ENCODE assay signal across 1 cellular context in the genomic region with DNA sequence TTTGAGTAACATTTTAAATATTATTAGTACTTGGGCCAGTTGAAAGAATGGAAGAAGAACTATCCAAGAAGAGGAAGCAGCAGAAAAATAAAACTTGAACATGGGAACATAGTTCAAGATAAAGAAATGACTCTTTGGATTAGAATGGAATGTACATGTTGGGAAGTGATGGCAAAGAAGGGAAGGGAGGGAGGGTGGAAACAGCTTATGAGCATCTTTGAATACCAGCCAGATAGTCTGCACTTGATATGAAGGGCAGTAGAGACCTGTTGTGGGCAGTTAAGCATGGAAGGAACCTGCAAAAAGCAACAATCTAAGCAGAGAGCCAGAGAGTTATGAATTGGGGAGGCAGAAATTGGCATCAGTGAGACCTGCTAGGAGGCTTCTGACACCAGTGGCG.
TF ChIP-seq lines count a peak whose summit lies in the region.

No MANE protein-coding gene starts in this region.

TF ChIP-seq in IMR-90, 13 proteins besides CTCF, POLR2A, EP300 and RAD21:
- no peak for TF ChIP-seq FOS (IDR thresholded peaks at IDR 0.05; ENCODE audit: low read depth, low read length)
- no peak for TF ChIP-seq MAZ (IDR thresholded peaks at IDR 0.05; ENCODE audit: borderline replicate concordance, low read depth, low read length)
- no peak for TF ChIP-seq CHD1 (IDR thresholded peaks at IDR 0.05; ENCODE audit: low read depth, low read length)
- TF ChIP-seq MAFK (IDR thresholded peaks at IDR 0.05; ENCODE audit: low read depth, low read length), result no peak
